Comparison of ENCODE assay signal across 12 cellular contexts in the genomic region with DNA sequence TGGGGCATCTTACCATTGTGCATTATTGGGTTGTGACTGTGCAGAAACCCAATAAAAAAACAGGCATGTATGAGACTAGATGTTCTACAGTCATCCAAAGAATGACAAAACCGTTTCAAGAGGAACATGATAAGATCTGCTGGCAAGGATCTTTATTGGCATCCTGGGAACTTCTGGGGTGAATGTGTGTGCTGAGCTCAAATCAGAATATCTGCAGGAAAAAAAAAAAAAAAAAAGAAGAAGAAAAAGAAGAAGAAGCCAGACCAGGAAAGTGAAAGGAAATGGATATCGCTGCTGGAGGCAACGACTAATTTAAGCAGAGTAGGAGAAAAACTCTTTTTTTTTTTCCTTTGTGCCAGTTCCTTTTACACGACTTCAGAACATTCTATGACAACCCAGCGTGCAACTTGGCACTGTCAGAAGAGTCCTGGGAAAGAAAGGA.
A peak's percentile ranks its signal among the peaks of the same experiment; 100 is the strongest.
DNase-seq lines count a peak whose midpoint lies in the region; ATAC-seq, FAIRE-seq and TF ChIP-seq lines count a peak whose summit lies in the region.
"Had no signal": no experiment of that assay in that cellular context is flagged by ENCODE, and none has a peak within 500 bp of the region (broad histone marks: within the 10 kb centered on the region; RNA-seq: fewer than 3 reads in every experiment).

No MANE protein-coding gene starts in this region.

- peaks cover 15% of the 10 kb centered on the region for H3K4me1 ChIP-seq in A673 (ENCODE audit: insufficient read depth, low read length, poor library complexity, severe bottlenecking)
- H3K4me1 ChIP-seq: sigmoid colon had no signal

- H3K27ac ChIP-seq in A673 (ENCODE audit: low read depth, low read length, poor library complexity, severe bottlenecking) (peak overlapping the region; percentile 52), VCaP (peak overlapping the region; percentile 55)
- H3K27ac ChIP-seq: sigmoid colon had no signal

- TF ChIP-seq CTCF in A673 (conservative IDR thresholded peaks at IDR 0.05; ENCODE audit: low read depth, low read length) (no peak), VCaP (conservative IDR thresholded peaks at IDR 0.05) (no peak), fibroblast of villous mesenchyme (IDR thresholded peaks at IDR 0.05; ENCODE audit: insufficient read depth, low read depth, low read length) (no peak)

- POLR2A ChIA-PET in A673 (lab: Charles Lee; ENCODE audit: low non-redundant PET), result interaction anchor here (0.6 to 0.7 kb wide), 2 partner anchors 35 to 343 kb away, joined by 7 to 8 read pairs; no protein-coding TSS in a partner anchor

- ATAC-seq in GM18907 (IDR thresholded peaks at IDR 0.05; ENCODE audit: unreplicated experiment), result no peak
- ATAC-seq in GM18520 (IDR thresholded peaks at IDR 0.05; ENCODE audit: unreplicated experiment), result no peak

- DNase-seq in A673 (ENCODE audit: low spot score), result peak; percentile 92
- DNase-seq in HT1080 (ENCODE audit: low read depth), result peak; percentile 64
- peak; percentile 66 for DNase-seq in fibroblast of villous mesenchyme (ENCODE audit: low read depth)
- DNase-seq in NCI-H146 (lab: John Stamatoyannopoulos, UW), result no peak
- no peak for DNase-seq in frontal cortex (ENCODE audit: low spot score in 2 of 2)
- DNase-seq: DND-41, NCI-H226, sigmoid colon, trophoblast cell had no signal

- H3K4me3 ChIP-seq in A673 (ENCODE audit: low read depth, low read length, poor library complexity, severe bottlenecking), result peak overlapping the region; percentile 25
- H3K4me3 ChIP-seq in fibroblast of villous mesenchyme (ENCODE audit: low read depth, low read length), result peak overlapping the region; percentile 38
- H3K4me3 ChIP-seq: sigmoid colon had no signal

- no peaks in the 10 kb centered on the region for H3K36me3 ChIP-seq in A673 (ENCODE audit: insufficient read depth, low read length, poor library complexity, severe bottlenecking)
- H3K36me3 ChIP-seq: sigmoid colon had no signal

- H3K9me3 ChIP-seq in A673 (ENCODE audit: low read depth, low read length, poor library complexity, severe bottlenecking), result peaks cover 6% of the 10 kb centered on the region

- BruUV-seq in A673 (replicated peaks; lab: Mats Ljungman, UMichigan), result no TSS peak

- no peak for FAIRE-seq in frontal cortex (lab: Jason Lieb, UNC)

- no peaks in the 10 kb centered on the region for H3K27me3 ChIP-seq in A673 (replicated peaks; ENCODE audit: insufficient read depth, low read depth, low read length, poor library complexity)
- H3K27me3 ChIP-seq: sigmoid colon had no signal

- intact Hi-C loops in A673 (cut with micrococcal nuclease; ENCODE audit: unreplicated experiment), result no loop called here

- CTCF ChIA-PET in A673 (lab: Charles Lee), result no interaction called here

Comparison
In these comparisons a context has a peak if more than half of its experiments do, and no peak if none do; other contexts are left out.
1. DNase-seq: peak in A673 (single experiment), HT1080 (single experiment) and fibroblast of villous mesenchyme (single experiment); none in NCI-H146 (single experiment) and frontal cortex (0 of 2).